ENCODE assay signal across 2 cellular contexts in the genomic region with DNA sequence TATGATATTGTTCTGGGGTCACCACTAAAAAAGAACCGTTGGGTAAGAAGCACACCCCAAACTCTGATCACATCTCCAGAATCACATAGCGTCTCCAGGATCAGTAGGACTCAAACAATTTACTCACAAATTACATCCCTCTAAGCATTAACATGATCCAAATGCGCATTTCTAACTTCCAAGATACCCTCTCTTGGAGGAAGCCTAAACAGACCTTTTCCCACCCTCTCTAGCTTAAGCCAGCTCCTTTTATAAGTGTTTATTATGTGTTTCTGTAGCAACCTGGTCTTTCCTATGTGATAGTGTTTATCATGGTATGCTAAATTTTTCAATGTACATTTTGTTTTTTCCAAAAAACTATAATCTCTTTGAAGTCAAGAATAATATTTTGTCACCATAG.
TF ChIP-seq lines count a peak whose summit lies in the region.

No MANE protein-coding gene starts in this region.

TF ChIP-seq in GM23338, 12 proteins besides CTCF, POLR2A, EP300 and RAD21 (continued from another document and continues in another):
- TF ChIP-seq, protein P1, sequence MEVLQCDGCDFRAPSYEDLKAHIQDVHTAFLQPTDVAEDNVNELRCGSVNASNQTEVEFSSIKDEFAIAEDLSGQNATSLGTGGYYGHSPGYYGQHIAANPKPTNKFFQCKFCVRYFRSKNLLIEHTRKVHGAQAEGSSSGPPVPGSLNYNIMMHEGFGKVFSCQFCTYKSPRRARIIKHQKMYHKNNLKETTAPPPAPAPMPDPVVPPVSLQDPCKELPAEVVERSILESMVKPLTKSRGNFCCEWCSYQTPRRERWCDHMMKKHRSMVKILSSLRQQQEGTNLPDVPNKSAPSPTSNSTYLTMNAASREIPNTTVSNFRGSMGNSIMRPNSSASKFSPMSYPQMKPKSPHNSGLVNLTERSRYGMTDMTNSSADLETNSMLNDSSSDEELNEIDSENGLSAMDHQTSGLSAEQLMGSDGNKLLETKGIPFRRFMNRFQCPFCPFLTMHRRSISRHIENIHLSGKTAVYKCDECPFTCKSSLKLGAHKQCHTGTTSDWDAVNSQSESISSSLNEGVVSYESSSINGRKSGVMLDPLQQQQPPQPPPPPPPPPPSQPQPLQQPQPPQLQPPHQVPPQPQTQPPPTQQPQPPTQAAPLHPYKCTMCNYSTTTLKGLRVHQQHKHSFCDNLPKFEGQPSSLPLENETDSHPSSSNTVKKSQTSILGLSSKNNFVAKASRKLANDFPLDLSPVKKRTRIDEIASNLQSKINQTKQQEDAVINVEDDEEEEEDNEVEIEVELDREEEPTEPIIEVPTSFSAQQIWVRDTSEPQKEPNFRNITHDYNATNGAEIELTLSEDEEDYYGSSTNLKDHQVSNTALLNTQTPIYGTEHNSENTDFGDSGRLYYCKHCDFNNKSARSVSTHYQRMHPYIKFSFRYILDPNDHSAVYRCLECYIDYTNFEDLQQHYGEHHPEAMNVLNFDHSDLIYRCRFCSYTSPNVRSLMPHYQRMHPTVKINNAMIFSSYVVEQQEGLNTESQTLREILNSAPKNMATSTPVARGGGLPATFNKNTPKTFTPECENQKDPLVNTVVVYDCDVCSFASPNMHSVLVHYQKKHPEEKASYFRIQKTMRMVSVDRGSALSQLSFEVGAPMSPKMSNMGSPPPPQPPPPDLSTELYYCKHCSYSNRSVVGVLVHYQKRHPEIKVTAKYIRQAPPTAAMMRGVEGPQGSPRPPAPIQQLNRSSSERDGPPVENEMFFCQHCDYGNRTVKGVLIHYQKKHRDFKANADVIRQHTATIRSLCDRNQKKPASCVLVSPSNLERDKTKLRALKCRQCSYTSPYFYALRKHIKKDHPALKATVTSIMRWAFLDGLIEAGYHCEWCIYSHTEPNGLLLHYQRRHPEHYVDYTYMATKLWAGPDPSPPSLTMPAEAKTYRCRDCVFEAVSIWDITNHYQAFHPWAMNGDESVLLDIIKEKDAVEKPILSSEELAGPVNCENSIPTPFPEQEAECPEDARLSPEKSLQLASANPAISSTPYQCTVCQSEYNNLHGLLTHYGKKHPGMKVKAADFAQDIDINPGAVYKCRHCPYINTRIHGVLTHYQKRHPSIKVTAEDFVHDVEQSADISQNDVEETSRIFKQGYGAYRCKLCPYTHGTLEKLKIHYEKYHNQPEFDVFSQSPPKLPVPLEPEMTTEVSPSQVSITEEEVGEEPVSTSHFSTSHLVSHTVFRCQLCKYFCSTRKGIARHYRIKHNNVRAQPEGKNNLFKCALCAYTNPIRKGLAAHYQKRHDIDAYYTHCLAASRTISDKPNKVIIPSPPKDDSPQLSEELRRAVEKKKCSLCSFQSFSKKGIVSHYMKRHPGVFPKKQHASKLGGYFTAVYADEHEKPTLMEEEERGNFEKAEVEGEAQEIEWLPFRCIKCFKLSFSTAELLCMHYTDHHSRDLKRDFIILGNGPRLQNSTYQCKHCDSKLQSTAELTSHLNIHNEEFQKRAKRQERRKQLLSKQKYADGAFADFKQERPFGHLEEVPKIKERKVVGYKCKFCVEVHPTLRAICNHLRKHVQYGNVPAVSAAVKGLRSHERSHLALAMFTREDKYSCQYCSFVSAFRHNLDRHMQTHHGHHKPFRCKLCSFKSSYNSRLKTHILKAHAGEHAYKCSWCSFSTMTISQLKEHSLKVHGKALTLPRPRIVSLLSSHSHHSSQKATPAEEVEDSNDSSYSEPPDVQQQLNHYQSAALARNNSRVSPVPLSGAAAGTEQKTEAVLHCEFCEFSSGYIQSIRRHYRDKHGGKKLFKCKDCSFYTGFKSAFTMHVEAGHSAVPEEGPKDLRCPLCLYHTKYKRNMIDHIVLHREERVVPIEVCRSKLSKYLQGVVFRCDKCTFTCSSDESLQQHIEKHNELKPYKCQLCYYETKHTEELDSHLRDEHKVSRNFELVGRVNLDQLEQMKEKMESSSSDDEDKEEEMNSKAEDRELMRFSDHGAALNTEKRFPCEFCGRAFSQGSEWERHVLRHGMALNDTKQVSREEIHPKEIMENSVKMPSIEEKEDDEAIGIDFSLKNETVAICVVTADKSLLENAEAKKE (CRISPR knock-in tag; IDR thresholded peaks at IDR 0.05), result no peak
- no peak for TF ChIP-seq POLR2AphosphoS5 (IDR thresholded peaks at IDR 0.05; ENCODE audit: low read depth)
- no peak for TF ChIP-seq NANOG (IDR thresholded peaks at IDR 0.05; ENCODE audit: borderline replicate concordance)
- TF ChIP-seq, protein P2, sequence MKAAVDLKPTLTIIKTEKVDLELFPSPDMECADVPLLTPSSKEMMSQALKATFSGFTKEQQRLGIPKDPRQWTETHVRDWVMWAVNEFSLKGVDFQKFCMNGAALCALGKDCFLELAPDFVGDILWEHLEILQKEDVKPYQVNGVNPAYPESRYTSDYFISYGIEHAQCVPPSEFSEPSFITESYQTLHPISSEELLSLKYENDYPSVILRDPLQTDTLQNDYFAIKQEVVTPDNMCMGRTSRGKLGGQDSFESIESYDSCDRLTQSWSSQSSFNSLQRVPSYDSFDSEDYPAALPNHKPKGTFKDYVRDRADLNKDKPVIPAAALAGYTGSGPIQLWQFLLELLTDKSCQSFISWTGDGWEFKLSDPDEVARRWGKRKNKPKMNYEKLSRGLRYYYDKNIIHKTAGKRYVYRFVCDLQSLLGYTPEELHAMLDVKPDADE (IDR thresholded peaks at IDR 0.05), result no peak
- no peak for TF ChIP-seq JUNB (IDR thresholded peaks at IDR 0.05; ENCODE audit: unreplicated experiment)
- TF ChIP-seq EZH2 (IDR thresholded peaks at IDR 0.05; ENCODE audit: low read depth, unreplicated experiment), result no peak
- no peak for TF ChIP-seq ZNF331 (CRISPR knock-in tag; IDR thresholded peaks at IDR 0.05; ENCODE audit: low read depth)
- no peak for TF ChIP-seq EZH2phosphoT487 (IDR thresholded peaks at IDR 0.05; ENCODE audit: unreplicated experiment)
- TF ChIP-seq, protein P3, sequence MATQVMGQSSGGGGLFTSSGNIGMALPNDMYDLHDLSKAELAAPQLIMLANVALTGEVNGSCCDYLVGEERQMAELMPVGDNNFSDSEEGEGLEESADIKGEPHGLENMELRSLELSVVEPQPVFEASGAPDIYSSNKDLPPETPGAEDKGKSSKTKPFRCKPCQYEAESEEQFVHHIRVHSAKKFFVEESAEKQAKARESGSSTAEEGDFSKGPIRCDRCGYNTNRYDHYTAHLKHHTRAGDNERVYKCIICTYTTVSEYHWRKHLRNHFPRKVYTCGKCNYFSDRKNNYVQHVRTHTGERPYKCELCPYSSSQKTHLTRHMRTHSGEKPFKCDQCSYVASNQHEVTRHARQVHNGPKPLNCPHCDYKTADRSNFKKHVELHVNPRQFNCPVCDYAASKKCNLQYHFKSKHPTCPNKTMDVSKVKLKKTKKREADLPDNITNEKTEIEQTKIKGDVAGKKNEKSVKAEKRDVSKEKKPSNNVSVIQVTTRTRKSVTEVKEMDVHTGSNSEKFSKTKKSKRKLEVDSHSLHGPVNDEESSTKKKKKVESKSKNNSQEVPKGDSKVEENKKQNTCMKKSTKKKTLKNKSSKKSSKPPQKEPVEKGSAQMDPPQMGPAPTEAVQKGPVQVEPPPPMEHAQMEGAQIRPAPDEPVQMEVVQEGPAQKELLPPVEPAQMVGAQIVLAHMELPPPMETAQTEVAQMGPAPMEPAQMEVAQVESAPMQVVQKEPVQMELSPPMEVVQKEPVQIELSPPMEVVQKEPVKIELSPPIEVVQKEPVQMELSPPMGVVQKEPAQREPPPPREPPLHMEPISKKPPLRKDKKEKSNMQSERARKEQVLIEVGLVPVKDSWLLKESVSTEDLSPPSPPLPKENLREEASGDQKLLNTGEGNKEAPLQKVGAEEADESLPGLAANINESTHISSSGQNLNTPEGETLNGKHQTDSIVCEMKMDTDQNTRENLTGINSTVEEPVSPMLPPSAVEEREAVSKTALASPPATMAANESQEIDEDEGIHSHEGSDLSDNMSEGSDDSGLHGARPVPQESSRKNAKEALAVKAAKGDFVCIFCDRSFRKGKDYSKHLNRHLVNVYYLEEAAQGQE (IDR thresholded peaks at IDR 0.05; ENCODE audit: unreplicated experiment), result no peak
- TF ChIP-seq STAT1 (IDR thresholded peaks at IDR 0.05; ENCODE audit: unreplicated experiment), result no peak

TF ChIP-seq in WTC11, 78 proteins besides CTCF, POLR2A, EP300 and RAD21 (continued from another document):
- TF ChIP-seq, protein P4, sequence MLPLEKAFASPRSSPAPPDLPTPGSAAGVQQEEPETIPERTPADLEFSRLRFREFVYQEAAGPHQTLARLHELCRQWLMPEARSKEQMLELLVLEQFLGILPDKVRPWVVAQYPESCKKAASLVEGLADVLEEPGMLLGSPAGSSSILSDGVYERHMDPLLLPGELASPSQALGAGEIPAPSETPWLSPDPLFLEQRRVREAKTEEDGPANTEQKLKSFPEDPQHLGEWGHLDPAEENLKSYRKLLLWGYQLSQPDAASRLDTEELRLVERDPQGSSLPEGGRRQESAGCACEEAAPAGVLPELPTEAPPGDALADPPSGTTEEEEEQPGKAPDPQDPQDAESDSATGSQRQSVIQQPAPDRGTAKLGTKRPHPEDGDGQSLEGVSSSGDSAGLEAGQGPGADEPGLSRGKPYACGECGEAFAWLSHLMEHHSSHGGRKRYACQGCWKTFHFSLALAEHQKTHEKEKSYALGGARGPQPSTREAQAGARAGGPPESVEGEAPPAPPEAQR (CRISPR knock-in tag; IDR thresholded peaks at IDR 0.05), result no peak
- TF ChIP-seq ZNF232 (CRISPR knock-in tag; IDR thresholded peaks at IDR 0.05) (no peak), ZNF317 (CRISPR knock-in tag; IDR thresholded peaks at IDR 0.05; ENCODE audit: borderline replicate concordance, low read depth) (no peak)
TF ChIP-seq in WTC11: peak in this region for 0.
